25 cellular contexts compared by ENCODE assay signal in the genomic region with DNA sequence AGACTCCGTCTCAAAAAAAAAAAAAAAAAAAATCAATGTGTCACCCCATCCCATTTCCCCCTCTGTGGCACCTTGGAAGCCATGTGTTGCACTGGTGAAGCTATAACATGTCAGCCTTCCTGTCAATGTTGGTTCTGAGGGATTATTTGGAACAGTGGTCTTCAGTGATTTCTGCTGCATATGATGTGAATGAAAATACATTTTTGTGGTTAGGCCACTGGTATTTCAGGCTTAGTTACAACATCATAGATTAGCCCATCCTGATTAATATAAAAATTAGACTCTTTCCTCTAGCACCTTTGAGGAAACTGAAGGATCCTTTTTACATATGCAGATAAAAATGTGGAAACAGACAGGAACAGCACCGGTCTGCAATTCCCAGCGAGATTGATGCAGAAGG.
DNase-seq lines count a peak whose midpoint lies in the region; ATAC-seq and TF ChIP-seq lines count a peak whose summit lies in the region.
"Had no signal": no experiment of that assay in that cellular context is flagged by ENCODE, and none has a peak within 500 bp of the region (broad histone marks: within the 10 kb centered on the region; RNA-seq: fewer than 3 reads in every experiment).

No MANE protein-coding gene starts in this region.

- no peak for TF ChIP-seq POLR2A in body of pancreas (IDR thresholded peaks at IDR 0.05)

- H3K36me3 Mint-ChIP-seq in endodermal cell (ENCODE audit: low read depth) (peaks cover 17% of the 10 kb centered on the region), mesothelial cell of epicardium (peaks cover 56% of the 10 kb centered on the region)

- peaks cover 17% of the 10 kb centered on the region for H3K9me3 Mint-ChIP-seq in endodermal cell
- peaks cover 46% of the 10 kb centered on the region for H3K9me3 Mint-ChIP-seq in mesothelial cell of epicardium
- H3K9me3 Mint-ChIP-seq: natural killer cell had no signal

- H3K9me3 ChIP-seq in endodermal cell (ENCODE audit: control insufficient read depth, low read length) (no peaks in the 10 kb centered on the region), body of pancreas (no peaks in the 10 kb centered on the region)
- H3K9me3 ChIP-seq: gastrocnemius medialis, uterus had no signal

- intact Hi-C loops in body of pancreas (cut with DNase I) = no loop called here

- 95 to 100% methylated on average over 2 of the region's 3 CpGs for WGBS in endodermal cell (ENCODE audit: insufficient coverage in 1 of 2, insufficient read length in 1 of 2), 2 experiments
- 91 to 97% methylated on average over 3 of the region's 3 CpGs for WGBS in body of pancreas, 2 donors

- H3K27me3 Mint-ChIP-seq in endodermal cell (ENCODE audit: insufficient read depth) = no peaks in the 10 kb centered on the region
- no peaks in the 10 kb centered on the region for H3K27me3 Mint-ChIP-seq in mesothelial cell of epicardium (ENCODE audit: low read depth)
- H3K27me3 Mint-ChIP-seq: activated CD4-positive, alpha-beta T cell treated with anti-CD3 and anti-CD28 coated beads for 36 hours; activated T-cell treated with anti-CD3 and anti-CD28 coated beads, Interleukin-2, amount 50 U/mL, for 24 hours had no signal

- DNase-seq in EL (peak; percentile 25), NCI-H226 (peak; percentile 53), endodermal cell (no peak), mesothelial cell of epicardium (ENCODE audit: low spot score in 2 of 2, unreplicated experiment in 2 of 2) (no peak), activated gamma-delta T cell (lab: John Stamatoyannopoulos, UW) (no peak), body of pancreas (no peak), GM20000 (ENCODE audit: low spot score) (no peak), NCI-H1105 (lab: John Stamatoyannopoulos, UW) (no peak)
- DNase-seq: activated CD4-positive, alpha-beta T cell treated with anti-CD3 and anti-CD28 coated beads for 36 hours; activated CD8-positive, alpha-beta memory T cell treated with anti-CD3 and anti-CD28 coated beads for 24 hours; activated naive CD4-positive, alpha-beta T cell treated with Interleukin-2 at 50 U/mL for 16 hours; activated T-cell treated with anti-CD3 and anti-CD28 coated beads, Interleukin-2, amount 50 U/mL, for 24 hours; anterior cingulate cortex; dorsolateral prefrontal cortex; gastrocnemius medialis; KG1; left ventricle myocardium inferior; MV-4-11; natural killer cell; NCI-H524 treated with DMSO at 0.1 percent for 48 hours; retina; stimulated activated CD4-positive, alpha-beta T cell treated with anti-CD3 and anti-CD28 coated beads, Interleukin-4, amount 100 ng/mL, for 1 hour; stimulated activated naive CD4-positive, alpha-beta T cell; uterus had no signal

- H3K27ac ChIP-seq in endodermal cell (ENCODE audit: low read depth, low read length) = no peak overlapping the region
- H3K27ac ChIP-seq in body of pancreas = no peak overlapping the region
- H3K27ac ChIP-seq: dorsolateral prefrontal cortex, gastrocnemius medialis, left ventricle myocardium inferior, uterus had no signal

- H3K4me3 ChIP-seq in endodermal cell (ENCODE audit: low read length) (no peak overlapping the region), body of pancreas (no peak overlapping the region)
- H3K4me3 ChIP-seq: dorsolateral prefrontal cortex, gastrocnemius medialis, left ventricle myocardium inferior, uterus had no signal

- ATAC-seq in body of pancreas = no peak
- ATAC-seq: activated CD4-positive, alpha-beta T cell treated with anti-CD3 and anti-CD28 coated beads for 36 hours; gastrocnemius medialis; natural killer cell had no signal

- TF ChIP-seq CTCF in endodermal cell (conservative IDR thresholded peaks at IDR 0.05) = no peak
- no peak for TF ChIP-seq CTCF in mesothelial cell of epicardium (IDR thresholded peaks at IDR 0.05; ENCODE audit: unreplicated experiment)
- TF ChIP-seq CTCF in body of pancreas (IDR thresholded peaks at IDR 0.05) = no peak
- no peak for TF ChIP-seq CTCF in GM20000 (IDR thresholded peaks at IDR 0.05; ENCODE audit: extremely low read depth, missing control alignments)

- no peak overlapping the region for H3K9ac ChIP-seq in endodermal cell (ENCODE audit: extremely low read depth, low read length, poor library complexity, severe bottlenecking)

- H3K36me3 ChIP-seq in endodermal cell (ENCODE audit: control insufficient read depth, insufficient read depth, low read length) (no peaks in the 10 kb centered on the region), body of pancreas (replicated peaks in 1 of 2; ENCODE audit: insufficient read depth in 1 of 2, low read depth in 2 of 2) (no peaks in the 10 kb centered on the region)
- H3K36me3 ChIP-seq: gastrocnemius medialis, left ventricle myocardium inferior, uterus had no signal

- H3K4me3 Mint-ChIP-seq in endodermal cell = no peak overlapping the region
- no peak overlapping the region for H3K4me3 Mint-ChIP-seq in mesothelial cell of epicardium
- H3K4me3 Mint-ChIP-seq: activated CD4-positive, alpha-beta T cell treated with anti-CD3 and anti-CD28 coated beads for 36 hours; activated T-cell treated with anti-CD3 and anti-CD28 coated beads, Interleukin-2, amount 50 U/mL, for 24 hours; CD14-positive monocyte; natural killer cell had no signal

- no peaks in the 10 kb centered on the region for H3K27me3 ChIP-seq in endodermal cell (ENCODE audit: control insufficient read depth, insufficient read depth, low read length, poor library complexity, severe bottlenecking)
- no peaks in the 10 kb centered on the region for H3K27me3 ChIP-seq in body of pancreas
- H3K27me3 ChIP-seq: dorsolateral prefrontal cortex, gastrocnemius medialis, uterus had no signal

- H3K4me1 Mint-ChIP-seq in endodermal cell (peaks cover 3% of the 10 kb centered on the region), mesothelial cell of epicardium (peaks cover 18% of the 10 kb centered on the region)
- H3K4me1 Mint-ChIP-seq: CD14-positive monocyte had no signal

- H3K27ac Mint-ChIP-seq in endodermal cell (peak overlapping the region; percentile 37), mesothelial cell of epicardium (peak overlapping the region; percentile 62)
- H3K27ac Mint-ChIP-seq: activated CD4-positive, alpha-beta T cell treated with anti-CD3 and anti-CD28 coated beads for 36 hours; activated T-cell treated with anti-CD3 and anti-CD28 coated beads, Interleukin-2, amount 50 U/mL, for 24 hours; natural killer cell had no signal

- H3K4me1 ChIP-seq in endodermal cell (ENCODE audit: control insufficient read depth, insufficient read depth, low read length) = no peaks in the 10 kb centered on the region
- no peaks in the 10 kb centered on the region for H3K4me1 ChIP-seq in body of pancreas
- H3K4me1 ChIP-seq: uterus had no signal

Comparison
In these comparisons a context has a peak if more than half of its experiments do, and no peak if none do; other contexts are left out.
1. DNase-seq: peak in EL (single experiment) and NCI-H226 (single experiment); none in endodermal cell (single experiment), mesothelial cell of epicardium (0 of 2), activated gamma-delta T cell (single experiment), body of pancreas (0 of 4), GM20000 (single experiment) and NCI-H1105 (single experiment).